In the genomic region with DNA sequence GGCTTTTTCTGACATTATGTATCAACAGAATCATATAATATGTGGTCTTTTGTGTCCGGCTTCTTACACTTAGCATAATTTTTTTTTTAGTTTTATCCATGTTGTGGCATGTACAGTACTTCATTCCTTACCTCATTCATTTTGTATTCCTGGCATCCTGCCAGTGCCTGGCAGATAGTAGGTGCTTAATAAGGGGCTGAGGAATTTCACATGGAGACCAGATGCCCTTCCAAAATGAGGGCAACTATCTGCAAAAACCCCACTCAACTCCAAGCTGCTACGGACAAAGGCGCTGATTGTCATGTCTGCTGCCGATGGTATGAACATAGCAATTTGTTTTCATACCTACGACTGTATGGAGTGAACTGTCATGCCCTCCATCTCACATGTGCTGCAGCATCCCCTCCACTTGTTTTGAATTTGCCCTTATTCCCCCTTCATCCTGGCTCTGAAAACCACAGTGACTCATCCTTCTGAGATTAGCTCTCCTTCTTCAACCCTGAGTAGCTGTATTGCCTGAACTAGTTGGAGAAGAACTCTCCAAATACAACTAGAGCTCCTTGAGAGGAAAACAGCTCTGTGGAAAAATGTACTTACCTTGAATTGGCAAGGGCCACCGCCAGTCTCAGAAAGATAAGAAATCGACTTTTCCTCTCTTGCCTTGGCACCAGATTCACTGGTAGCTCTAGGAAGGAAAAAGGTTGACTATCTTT, we compare ENCODE assay signal across 15 cellular contexts. TPM values are rescaled to one million over a fixed set of nuclear protein-coding genes. Genes with fewer than 3 reads are reported as not detected.
DNase-seq lines count a peak whose midpoint lies in the region; ATAC-seq, FAIRE-seq and TF ChIP-seq lines count a peak whose summit lies in the region.
"Had no signal": no experiment of that assay in that cellular context is flagged by ENCODE, and none has a peak within 500 bp of the region (broad histone marks: within the 10 kb centered on the region; RNA-seq: fewer than 3 reads in every experiment).

No MANE protein-coding gene starts in this region.

- peaks cover 3 to 34% (median 9%) of the 10 kb centered on the region in 5 donors for H3K27me3 Mint-ChIP-seq in naive thymus-derived CD4-positive, alpha-beta T cell

- H3K9me3 Mint-ChIP-seq in naive thymus-derived CD4-positive, alpha-beta T cell: peaks cover 0 to 6% (median 0%) of the 10 kb centered on the region in 11 donors

- H3K36me3 ChIP-seq in RWPE2 (ENCODE audit: low read depth) (no peaks in the 10 kb centered on the region), tibial nerve (no peaks in the 10 kb centered on the region)
- no peaks in the 10 kb centered on the region for H3K36me3 ChIP-seq in naive thymus-derived CD4-positive, alpha-beta T cell (ENCODE audit: control insufficient read depth in 2 of 3, insufficient read depth in 3 of 3, low read length in 3 of 3)

- FAIRE-seq in H54 (lab: Jason Lieb, UNC): peak; percentile 99
- FAIRE-seq: G401.6, small intestine had no signal

- peak; percentile 61 for ATAC-seq in RWPE2 (ENCODE audit: low read depth)
- no peak for ATAC-seq in naive thymus-derived CD4-positive, alpha-beta T cell
- ATAC-seq: naive thymus-derived CD8-positive, alpha-beta T cell had no signal

- TF ChIP-seq POLR2A in H54 (IDR thresholded peaks at IDR 0.05; ENCODE audit: low read depth, low read length): no peak
- no peak for TF ChIP-seq POLR2A in tibial nerve (IDR thresholded peaks at IDR 0.05)

- H3K27ac Mint-ChIP-seq in naive thymus-derived CD4-positive, alpha-beta T cell: no peak overlapping the region
- H3K27ac Mint-ChIP-seq: naive thymus-derived CD8-positive, alpha-beta T cell had no signal

- TF ChIP-seq CTCF in RWPE2 (IDR thresholded peaks at IDR 0.05; ENCODE audit: poor library complexity, severe bottlenecking) (no peak), fibroblast of mammary gland (conservative IDR thresholded peaks at IDR 0.05; ENCODE audit: control insufficient read depth, insufficient read depth, low read depth, low read length) (no peak), tibial nerve (IDR thresholded peaks at IDR 0.05) (no peak), coronary artery (IDR thresholded peaks at IDR 0.05) (no peak)

- no peak overlapping the region for H3K4me3 ChIP-seq in RWPE2 (ENCODE audit: severe bottlenecking)
- H3K4me3 ChIP-seq in fibroblast of mammary gland (ENCODE audit: control insufficient read depth, low read depth, low read length): no peak overlapping the region
- no peak overlapping the region for H3K4me3 ChIP-seq in naive thymus-derived CD4-positive, alpha-beta T cell (ENCODE audit: low read length)
- no peak overlapping the region for H3K4me3 ChIP-seq in tibial nerve
- no peak overlapping the region for H3K4me3 ChIP-seq in coronary artery

- peak overlapping the region; percentile 24 for H3K27ac ChIP-seq in RWPE2 (ENCODE audit: poor library complexity, severe bottlenecking)
- H3K27ac ChIP-seq in naive thymus-derived CD4-positive, alpha-beta T cell (ENCODE audit: low read depth, low read length): no peak overlapping the region
- no peak overlapping the region for H3K27ac ChIP-seq in tibial nerve
- no peak overlapping the region for H3K27ac ChIP-seq in coronary artery

- no peak for TF ChIP-seq EP300 in tibial nerve (IDR thresholded peaks at IDR 0.05)

- H3K27me3 ChIP-seq in RWPE2 (ENCODE audit: insufficient read depth, poor library complexity, severe bottlenecking) (no peaks in the 10 kb centered on the region), tibial nerve (no peaks in the 10 kb centered on the region)
- no peaks in the 10 kb centered on the region for H3K27me3 ChIP-seq in naive thymus-derived CD4-positive, alpha-beta T cell (ENCODE audit: control insufficient read depth in 2 of 2, insufficient read depth in 2 of 2, low read length in 2 of 2)

- no peaks in the 10 kb centered on the region for H3K9me3 ChIP-seq in RWPE2 (ENCODE audit: severe bottlenecking)
- H3K9me3 ChIP-seq in naive thymus-derived CD4-positive, alpha-beta T cell (ENCODE audit: control insufficient read depth in 2 of 3, low read length in 3 of 3): no peaks in the 10 kb centered on the region
- peaks cover 0 to 10% (median 0%) of the 10 kb centered on the region in 4 donors for H3K9me3 ChIP-seq in tibial nerve

- CTCF ChIA-PET in naive thymus-derived CD4-positive, alpha-beta T cell (lab: Charles Lee): no interaction called here

- peak; percentile 75 for DNase-seq in A172 (ENCODE audit: low spot score)
- peak; percentile 78 for DNase-seq in H54 (ENCODE audit: insufficient read length, low spot score)
- no peak for DNase-seq in RWPE2 (ENCODE audit: low spot score)
- peak; percentile 30 for DNase-seq in fibroblast of mammary gland (ENCODE audit: low read depth)
- no peak for DNase-seq in naive thymus-derived CD4-positive, alpha-beta T cell
- DNase-seq in tibial nerve (ENCODE audit: low spot score in 2 of 2): no peak
- no peak for DNase-seq in activated CD4-positive, CD25-positive, alpha-beta regulatory T cell (lab: John Stamatoyannopoulos, UW)
- DNase-seq in coronary artery (ENCODE audit: low spot score): no peak
- DNase-seq: AML-193; naive thymus-derived CD8-positive, alpha-beta T cell; NCI-H2029 treated with DMSO at 0.1 percent for 48 hours; small intestine had no signal

- peaks cover 23% of the 10 kb centered on the region for H3K4me1 ChIP-seq in RWPE2 (ENCODE audit: insufficient read depth, poor library complexity, severe bottlenecking)
- H3K4me1 ChIP-seq in naive thymus-derived CD4-positive, alpha-beta T cell (ENCODE audit: control insufficient read depth in 2 of 2, insufficient read depth in 2 of 2, low read length in 2 of 2): no peaks in the 10 kb centered on the region
- H3K4me1 ChIP-seq in tibial nerve: no peaks in the 10 kb centered on the region

- 76 to 78% methylated on average over 7 of the region's 7 CpGs for WGBS in tibial nerve, 2 donors

- intact Hi-C loops in naive thymus-derived CD4-positive, alpha-beta T cell (cut with micrococcal nuclease): no loop called here

- no peaks in the 10 kb centered on the region for H3K4me1 Mint-ChIP-seq in naive thymus-derived CD4-positive, alpha-beta T cell
- H3K4me1 Mint-ChIP-seq: naive thymus-derived CD8-positive, alpha-beta T cell had no signal

- POLR2A ChIA-PET in naive thymus-derived CD4-positive, alpha-beta T cell (lab: Charles Lee): no interaction called here

- H3K36me3 Mint-ChIP-seq in naive thymus-derived CD4-positive, alpha-beta T cell: no peaks in the 10 kb centered on the region

- H3K4me3 Mint-ChIP-seq in naive thymus-derived CD4-positive, alpha-beta T cell: no peak overlapping the region
- H3K4me3 Mint-ChIP-seq: naive thymus-derived CD8-positive, alpha-beta T cell had no signal

RNA-seq across cellular contexts. Expression of gene FOXE1, which starts 41.3 kb away (rescaled TPM):
- total RNA-seq in A172 (2014; rRNA removed; shearing (Covaris generic)): not detected in 2 replicates
- total RNA-seq in naive thymus-derived CD4-positive, alpha-beta T cell: not detected
- polyA plus RNA-seq in naive thymus-derived CD4-positive, alpha-beta T cell: under 1 TPM in 1 of 2 donors, not detected in 1; 0.05 TPM
- total RNA-seq in tibial nerve: not detected
- total RNA-seq: activated CD8-positive, alpha-beta memory T cell treated with anti-CD3 and anti-CD28 coated beads for 36 hours; naive thymus-derived CD8-positive, alpha-beta T cell; urinary bladder had no signal
- polyA plus RNA-seq: naive thymus-derived CD8-positive, alpha-beta T cell; small intestine; urinary bladder had no signal

Comparison
In these comparisons a context has a peak if more than half of its experiments do, and no peak if none do; other contexts are left out.
1. DNase-seq: peak in A172 (single experiment), H54 (single experiment) and fibroblast of mammary gland (single experiment); none in RWPE2 (single experiment), naive thymus-derived CD4-positive, alpha-beta T cell (0 of 9), tibial nerve (0 of 2), activated CD4-positive, CD25-positive, alpha-beta regulatory T cell (0 of 4) and coronary artery (single experiment).